In genomic region chr21:42641311-42642218, GRCh38 we compare ENCODE assay signal across 14 cellular contexts. TPM values are rescaled to one million over a fixed set of nuclear protein-coding genes. Genes with fewer than 3 reads are reported as not detected.
DNase-seq lines count a peak whose midpoint lies in the region; ATAC-seq, FAIRE-seq and TF ChIP-seq lines count a peak whose summit lies in the region.
"Had no signal": no experiment of that assay in that cellular context is flagged by ENCODE, and none has a peak within 500 bp of the region (broad histone marks: within the 10 kb centered on the region; RNA-seq: fewer than 3 reads in every experiment).

No MANE protein-coding gene starts in this region.

- H3K9me3 Mint-ChIP-seq in WTC11 (no peaks in the 10 kb centered on the region), glutamatergic neuron (ENCODE audit: unreplicated experiment) (peaks cover 3% of the 10 kb centered on the region)

- no peaks in the 10 kb centered on the region for H3K36me3 ChIP-seq in pancreas
- H3K36me3 ChIP-seq: cardiac muscle cell, heart left ventricle, thoracic aorta had no signal

- 57 to 58% methylated on average over 24 of the region's 24 CpGs for WGBS in pancreas, 2 donors

- POLR2A ChIA-PET in WTC11 (lab: Charles Lee): interaction anchor here (1.2 kb wide), 1 partner anchor 11 kb away, joined by 3 read pairs; no protein-coding TSS in a partner anchor

- DNase-seq in DMS79 (lab: John Stamatoyannopoulos, UW) (peak; percentile 45), WTC11 (ENCODE audit: low spot score) (no peak), glutamatergic neuron (no peak), pancreas (no peak), NCI-H69 (lab: John Stamatoyannopoulos, UW) (no peak), SW 1271 (lab: John Stamatoyannopoulos, UW) (no peak)
- DNase-seq: activated naive CD4-positive, alpha-beta T cell treated with Interleukin-2 at 50 U/mL for 16 hours; left colon; NCI-H2171 had no signal

- intact Hi-C loops in pancreas (cut with DNase I): no loop called here

- H3K27ac Mint-ChIP-seq in WTC11 (no peak overlapping the region), glutamatergic neuron (ENCODE audit: unreplicated experiment) (no peak overlapping the region)

- peak; percentile 71 for ATAC-seq in WTC11
- ATAC-seq in pancreas: peak in 3 of 4 donors; percentile 25 to 42 (median 37)
- no peak for ATAC-seq in GM19351 (IDR thresholded peaks at IDR 0.05; ENCODE audit: unreplicated experiment)
- ATAC-seq in GM18502 (IDR thresholded peaks at IDR 0.05; ENCODE audit: poor library complexity, unreplicated experiment): no peak

- no peak for FAIRE-seq in pancreas (lab: Jason Lieb, UNC)

- H3K27me3 ChIP-seq in pancreas: no peaks in the 10 kb centered on the region
- H3K27me3 ChIP-seq: cardiac muscle cell had no signal

- TF ChIP-seq CTCF in WTC11 (IDR thresholded peaks at IDR 0.05): no peak
- no peak for TF ChIP-seq CTCF in glutamatergic neuron (IDR thresholded peaks at IDR 0.05; ENCODE audit: partially characterized antibody, unreplicated experiment)
- TF ChIP-seq CTCF in pancreas (IDR thresholded peaks at IDR 0.05): no peak

- H3K36me3 Mint-ChIP-seq in WTC11 (no peaks in the 10 kb centered on the region), glutamatergic neuron (ENCODE audit: unreplicated experiment) (no peaks in the 10 kb centered on the region)

- peaks cover 13% of the 10 kb centered on the region for H3K27me3 Mint-ChIP-seq in WTC11 (ENCODE audit: low read depth)
- H3K27me3 Mint-ChIP-seq in glutamatergic neuron (ENCODE audit: unreplicated experiment): peaks cover 5% of the 10 kb centered on the region

- H3K4me1 Mint-ChIP-seq in WTC11 (peaks cover 31% of the 10 kb centered on the region), glutamatergic neuron (ENCODE audit: low read depth, unreplicated experiment) (peaks cover 19% of the 10 kb centered on the region)

- peaks cover 0 to 12% (median 10%) of the 10 kb centered on the region in 3 donors for H3K4me1 ChIP-seq in pancreas

- H3K4me3 Mint-ChIP-seq in WTC11: no peak overlapping the region
- peak overlapping the region; percentile 68 for H3K4me3 Mint-ChIP-seq in glutamatergic neuron (ENCODE audit: unreplicated experiment)

- no peak overlapping the region for H3K27ac ChIP-seq in pancreas
- H3K27ac ChIP-seq: cardiac muscle cell, heart left ventricle, thoracic aorta had no signal

- CTCF ChIA-PET in WTC11 (lab: Charles Lee): interaction anchor here (0.6 to 2.5 kb wide), 5 partner anchors 9 to 534 kb away, joined by 4 to 34 read pairs (median 6); partner anchors contain the start of gene PDE9A

- no peak overlapping the region for H3K4me3 ChIP-seq in pancreas
- H3K4me3 ChIP-seq: cardiac muscle cell, thoracic aorta had no signal

- no peaks in the 10 kb centered on the region for H3K9me3 ChIP-seq in pancreas
- H3K9me3 ChIP-seq: heart left ventricle, thoracic aorta had no signal

TF ChIP-seq in WTC11, 78 proteins besides CTCF, POLR2A, EP300 and RAD21:
- 0 out of 2 replicates have a peak, but pooled peaks have one; percentile 18 for TF ChIP-seq ZNF121 (CRISPR knock-in tag; IDR thresholded peaks at IDR 0.05)
- TF ChIP-seq TP53 (CRISPR knock-in tag; IDR thresholded peaks at IDR 0.05): no peak
- TF ChIP-seq NR3C1 (CRISPR knock-in tag; conservative IDR thresholded peaks at IDR 0.05; ENCODE audit: low read depth): no peak
- no peak for TF ChIP-seq FOXP4 (CRISPR knock-in tag; IDR thresholded peaks at IDR 0.05)
- TF ChIP-seq MAX (CRISPR knock-in tag; IDR thresholded peaks at IDR 0.05): no peak
- no peak for TF ChIP-seq GABPB1 (CRISPR knock-in tag; IDR thresholded peaks at IDR 0.05)
TF ChIP-seq in WTC11: peak in this region for 1.

RNA-seq across cellular contexts. Expression of gene PDE9A, which starts 11.9 kb away (rescaled TPM):
- total RNA-seq in WTC11 (2021) (44.8 to 46.3 TPM (median 46.1 TPM) in 3 replicates), glutamatergic neuron (ENCODE audit: unreplicated experiment) (58.7 TPM), pancreas (1 to 10 TPM; 1.2 to 6.2 (median 4.3) TPM)
- polyA plus RNA-seq in pancreas: 10 to 100 TPM in 1 of 2 donors, 1 to 10 TPM in 1; 8.1 to 14.4 TPM

Comparison
In these comparisons a context has a peak if more than half of its experiments do, and no peak if none do; other contexts are left out.
1. ATAC-seq: peak in WTC11 (single experiment) and pancreas (3 of 4); none in GM19351 (single experiment) and GM18502 (single experiment).